Comparison of ENCODE assay signal across 14 cellular contexts in the genomic region with DNA sequence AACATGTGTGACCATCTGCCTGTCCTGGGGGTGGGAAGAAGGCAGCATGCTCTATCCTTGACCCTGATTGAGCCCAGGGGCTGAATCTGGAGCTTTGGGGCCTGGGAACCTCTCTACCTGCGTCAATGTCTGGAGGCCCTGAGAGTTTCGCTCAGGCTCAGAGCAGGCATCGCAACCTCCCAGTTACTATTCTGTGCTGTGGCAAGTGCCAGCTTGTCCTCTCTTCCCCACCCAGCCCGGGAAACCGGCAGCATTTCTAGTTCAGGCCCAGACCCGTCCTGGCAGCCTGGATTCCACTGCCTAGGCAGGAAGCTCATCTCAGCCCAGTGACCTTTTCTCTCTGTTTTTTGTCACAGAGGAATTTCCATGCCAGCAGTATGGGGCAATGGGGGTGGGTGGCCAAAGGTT. TPM values are rescaled to one million over a fixed set of nuclear protein-coding genes. Genes with fewer than 3 reads are reported as not detected.
A peak's percentile ranks its signal among the peaks of the same experiment; 100 is the strongest.
DNase-seq lines count a peak whose midpoint lies in the region; ATAC-seq and TF ChIP-seq lines count a peak whose summit lies in the region.
"Had no signal": no experiment of that assay in that cellular context is flagged by ENCODE, and none has a peak within 500 bp of the region (broad histone marks: within the 10 kb centered on the region; RNA-seq: fewer than 3 reads in every experiment).

No MANE protein-coding gene starts in this region.

- peak overlapping the region; percentile 87 for H3K9ac ChIP-seq in mammary epithelial cell (ENCODE audit: insufficient read depth, low read length)

- dilution Hi-C loops in mammary epithelial cell (cut with HindIII; ENCODE audit: low sequenced_read_pairs), result loop anchor here (5.0 kb wide), 1 partner anchor 164 kb away; a partner anchor contains a TSS

- no TSS peak for BruUV-seq in mammary epithelial cell (replicated peaks; lab: Mats Ljungman, UMichigan)

- in situ Hi-C loops in mammary epithelial cell (cut with MboI; ENCODE audit: low sequenced_read_pairs in 2 of 2), result no loop called here

- no peak for TF ChIP-seq CTCF in mammary epithelial cell (conservative IDR thresholded peaks at IDR 0.05 in 1 of 2, IDR thresholded peaks at IDR 0.05 in 1 of 2; ENCODE audit: extremely low read depth in 1 of 2, insufficient read depth in 1 of 2, low read depth in 1 of 2, low read length in 2 of 2)
- no peak for TF ChIP-seq CTCF in dorsolateral prefrontal cortex (IDR thresholded peaks at IDR 0.05 in 54 of 56, conservative IDR thresholded peaks at IDR 0.05 in 2 of 56; ENCODE audit: low read depth in 1 of 56, partially characterized antibody in 56 of 56)

- peak overlapping the region in 1 of 3 experiments; percentile 35 for H3K4me3 ChIP-seq in mammary epithelial cell (replicated peaks in 1 of 3; ENCODE audit: insufficient read depth in 1 of 3, low read depth in 2 of 3, low read length in 3 of 3)
- no peak overlapping the region for H3K4me3 ChIP-seq in skin epidermis
- H3K4me3 ChIP-seq in dorsolateral prefrontal cortex, result no peak overlapping the region
- H3K4me3 ChIP-seq: lung, stomach had no signal

- H4K20me1 ChIP-seq in mammary epithelial cell (ENCODE audit: insufficient read depth, low read length), result no peaks in the 10 kb centered on the region

- DNase-seq in NCI-H345 (lab: John Stamatoyannopoulos, UW) (peak; percentile 57), NCI-H345 treated with DMSO at 0.1 percent for 48 hours (lab: John Stamatoyannopoulos, UW; ENCODE audit: unreplicated experiment) (no peak), NCI-H2171 (lab: John Stamatoyannopoulos, UW) (peak; percentile 72), mammary epithelial cell (peak; percentile 100), dorsolateral prefrontal cortex (no peak)
- DNase-seq: 8988T, NCI-H146, stomach had no signal

- H3K27me3 ChIP-seq in mammary epithelial cell (ENCODE audit: insufficient read depth, low read length), result no peaks in the 10 kb centered on the region
- H3K27me3 ChIP-seq in dorsolateral prefrontal cortex, result peaks cover 0 to 25% (median 0%) of the 10 kb centered on the region in 45 donors

- H3K27ac ChIP-seq in mammary epithelial cell (ENCODE audit: insufficient read depth, low read depth, low read length) (peak overlapping the region; percentile 97), skin epidermis (peak overlapping the region in 20 of 21 experiments; percentile 57 to 97 (median 86)), dorsolateral prefrontal cortex (no peak overlapping the region)
- H3K27ac ChIP-seq: stomach had no signal

- CTCF ChIA-PET in mammary epithelial cell (lab: Charles Lee; ENCODE audit: low non-redundant PET), result no interaction called here

- intact Hi-C loops in mammary epithelial cell (cut with micrococcal nuclease) (loop anchor here (1.0 kb wide), 2 partner anchors 8 to 10 kb away; no protein-coding TSS in a partner anchor), dorsolateral prefrontal cortex (cut with DNase I) (no loop called here)

- H3K4me1 ChIP-seq in mammary epithelial cell (ENCODE audit: insufficient read depth, low read length), result peaks cover 25% of the 10 kb centered on the region
- H3K4me1 ChIP-seq: stomach had no signal

- peaks cover 2% of the 10 kb centered on the region for H3K79me2 ChIP-seq in mammary epithelial cell (ENCODE audit: insufficient read depth, low read length)

- ATAC-seq in GM18867 (IDR thresholded peaks at IDR 0.05; ENCODE audit: unreplicated experiment) (no peak), HG02884 (IDR thresholded peaks at IDR 0.05; ENCODE audit: unreplicated experiment) (no peak)

- H3K4me2 ChIP-seq in mammary epithelial cell (ENCODE audit: insufficient read depth, low read depth, low read length), result peak overlapping the region; percentile 54

- no peak overlapping the region for H2AFZ ChIP-seq in mammary epithelial cell (ENCODE audit: low read depth, low read length)

- 0% methylated on average over 6 of the region's 6 CpGs for WGBS in mammary epithelial cell (ENCODE audit: low coverage, missing lambda C conversion rate)

- no peaks in the 10 kb centered on the region for H3K36me3 ChIP-seq in mammary epithelial cell (ENCODE audit: insufficient read depth, low read length)
- H3K36me3 ChIP-seq: stomach had no signal

- H3K9me3 ChIP-seq in mammary epithelial cell (replicated peaks; ENCODE audit: insufficient read depth, low read length), result no peaks in the 10 kb centered on the region
- H3K9me3 ChIP-seq: stomach had no signal

RNA-seq across cellular contexts. Expression of a gene that starts 10.0 kb away (rescaled TPM):
- total RNA-seq in mammary epithelial cell (100 to 1,000 TPM; 261 to 422 TPM), dorsolateral prefrontal cortex (1 to 10 TPM in 76 of 120 experiments, under 1 TPM in 44; 0.16 to 5.4 (median 1.3) TPM)
- 252 TPM for polyA plus RNA-seq in mammary epithelial cell
- 369 TPM for polyA minus RNA-seq in mammary epithelial cell
- total RNA-seq: G401 had no signal
- polyA plus RNA-seq: neural cell had no signal

RNA-seq across cellular contexts. Expression of a gene that starts 11.8 kb away (rescaled TPM):
- total RNA-seq in mammary epithelial cell (10 to 100 TPM in 1 of 2 donors, 1 to 10 TPM in 1; 9.3 to 14.0 TPM), dorsolateral prefrontal cortex (10 to 100 TPM in 71 of 120 experiments, 1 to 10 TPM in 49; 6.2 to 14.2 (median 10.6) TPM)
- 8.0 TPM for polyA plus RNA-seq in mammary epithelial cell
- 8.3 TPM for polyA minus RNA-seq in mammary epithelial cell

RNA-seq across cellular contexts. Expression of a gene that starts 31.6 kb away (rescaled TPM):
- 10 to 100 TPM; 29.8 to 50.1 TPM for total RNA-seq in mammary epithelial cell
- 13.2 TPM for polyA plus RNA-seq in mammary epithelial cell
- 28.7 TPM for polyA minus RNA-seq in mammary epithelial cell
- total RNA-seq in dorsolateral prefrontal cortex, result 1 to 10 TPM; 1.4 to 4.1 (median 2.8) TPM

Comparison
In these comparisons a context has a peak if more than half of its experiments do, and no peak if none do; other contexts are left out.
1. DNase-seq: peak in NCI-H345 (single experiment), NCI-H2171 (single experiment) and mammary epithelial cell (single experiment); none in NCI-H345 treated with DMSO at 0.1 percent for 48 hours (single experiment) and dorsolateral prefrontal cortex (0 of 10).
2. H3K27ac ChIP-seq: peak in mammary epithelial cell (single experiment) and skin epidermis (20 of 21); none in dorsolateral prefrontal cortex (0 of 59).
3. RNA of a gene that starts 10.0 kb away (total RNA-seq): 261 to 422 TPM in mammary epithelial cell; 0.16 to 5.4 TPM in dorsolateral prefrontal cortex; every median in the first group is over 10 times any median in the second.
4. RNA of a gene that starts 31.6 kb away (total RNA-seq): 29.8 to 50.1 TPM in mammary epithelial cell; 1.4 to 4.1 TPM in dorsolateral prefrontal cortex; every median in the first group is over 4 times any median in the second.